ENCODE assay signal across 1 cellular context in genomic region chr5:39024884-39025283, GRCh38.
TF ChIP-seq lines count a peak whose summit lies in the region.

No MANE protein-coding gene starts in this region.

TF ChIP-seq in A549, 52 proteins besides CTCF, POLR2A, EP300 and RAD21 (continued from another document):
- no peak for TF ChIP-seq HOXB13 (CRISPR knock-in tag; IDR thresholded peaks at IDR 0.05; ENCODE audit: low read depth)
- no peak for TF ChIP-seq USF2 (IDR thresholded peaks at IDR 0.05)
- no peak for TF ChIP-seq TP53 (CRISPR knock-in tag; IDR thresholded peaks at IDR 0.05)
- no peak for TF ChIP-seq ZNF302 (CRISPR knock-in tag; IDR thresholded peaks at IDR 0.05)
- no peak for TF ChIP-seq E2F6 (IDR thresholded peaks at IDR 0.05; ENCODE audit: borderline replicate concordance, low read depth)
- no peak for TF ChIP-seq ZFP36 (IDR thresholded peaks at IDR 0.05; ENCODE audit: borderline replicate concordance, partially characterized antibody)
- TF ChIP-seq ZC3H11A (IDR thresholded peaks at IDR 0.05) = no peak
- TF ChIP-seq RNF2 (IDR thresholded peaks at IDR 0.05; ENCODE audit: borderline replicate concordance, low read depth) = no peak
